In the genomic region with DNA sequence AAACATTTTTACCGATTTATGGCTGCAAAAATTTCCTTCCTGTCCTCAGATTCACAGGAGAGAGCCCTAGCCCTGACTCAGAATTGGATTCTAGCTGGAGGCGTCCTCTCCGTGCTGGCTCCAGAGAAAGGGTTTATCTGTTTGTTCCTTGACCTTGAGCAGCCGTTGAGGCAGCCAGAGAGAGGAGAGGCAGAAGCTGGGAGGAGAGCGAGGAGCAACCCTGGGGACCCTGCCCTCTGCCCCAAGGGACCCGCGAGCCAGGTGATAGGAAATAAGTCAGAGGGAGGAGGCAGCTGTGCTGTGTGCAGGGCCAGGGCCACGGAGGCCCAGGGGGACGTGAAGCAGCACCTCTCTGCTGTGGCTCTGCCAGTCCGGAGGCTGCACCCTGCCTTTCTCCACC, we compare ENCODE assay signal across 17 cellular contexts.
DNase-seq lines count a peak whose midpoint lies in the region; ATAC-seq and TF ChIP-seq lines count a peak whose summit lies in the region.
"Had no signal": no experiment of that assay in that cellular context is flagged by ENCODE, and none has a peak within 500 bp of the region (broad histone marks: within the 10 kb centered on the region; RNA-seq: fewer than 3 reads in every experiment).

No MANE protein-coding gene starts in this region.

- peaks cover 0 to 26% of the 10 kb centered on the region in 2 experiments; a peak in 1 of 4 replicates for H3K4me1 ChIP-seq in SK-N-SH (ENCODE audit: control insufficient read depth in 1 of 2, insufficient read depth in 2 of 2, low read depth in 1 of 2, low read length in 1 of 2)
- H3K4me1 ChIP-seq in adrenal gland (replicated peaks in 1 of 2) = peaks cover 16 to 17% of the 10 kb centered on the region in 2 donors
- peaks cover 0 to 17% (median 7%) of the 10 kb centered on the region in 6 donors for H3K4me1 ChIP-seq in spleen
- H3K4me1 ChIP-seq: left lung, psoas muscle had no signal

- no peaks in the 10 kb centered on the region for H3F3A ChIP-seq in SK-N-SH (replicated peaks; ENCODE audit: insufficient read depth)

- H3K36me3 ChIP-seq in SK-N-SH (replicated peaks in 1 of 2; ENCODE audit: control insufficient read depth in 1 of 2, insufficient read depth in 2 of 2, low read length in 1 of 2) (no peaks in the 10 kb centered on the region), adrenal gland (replicated peaks in 1 of 2) (no peaks in the 10 kb centered on the region), spleen (no peaks in the 10 kb centered on the region)
- H3K36me3 ChIP-seq: left lung had no signal

- DNase-seq in SK-N-SH (peak; percentile 25), adrenal gland (peak in 5 of 7 donors; percentile 45 to 73 (median 56)), left lobe of liver (ENCODE audit: low spot score) (no peak), spleen (peak; percentile 75), GM19240 (ENCODE audit: insufficient read length, low spot score) (no peak), NCI-H748 (lab: John Stamatoyannopoulos, UW; ENCODE audit: unreplicated experiment) (no peak)
- DNase-seq: 8988T; activated CD4-positive, alpha-beta T cell treated with anti-CD3 and anti-CD28 coated beads for 48 hours; activated effector memory CD4-positive, alpha-beta T cell treated with Interleukin-2 at 50 U/mL for 16 hours; foreskin fibroblast; naive thymus-derived CD8-positive, alpha-beta T cell; NCI-H1417 had no signal

- intact Hi-C loops in adrenal gland (cut with DNase I) (no loop called here), spleen (cut with DNase I; ENCODE audit: low total_unique reads) (no loop called here)

- CTCF ChIA-PET in SK-N-SH (lab: Yijun Ruan, JAX) = no interaction called here

- H2AFZ ChIP-seq in SK-N-SH (ENCODE audit: low read depth) = no peak overlapping the region

- H3K4me3 ChIP-seq in SK-N-SH (ENCODE audit: low read depth in 2 of 2, low read length in 1 of 2) (no peak overlapping the region), adrenal gland (no peak overlapping the region), spleen (no peak overlapping the region)
- H3K4me3 ChIP-seq: left lung, psoas muscle had no signal

- WGBS in SK-N-SH (ENCODE audit: low lambda C conversion rate) = 67% methylated on average over 7 of the region's 10 CpGs
- 11 to 22% (median 18%) methylated on average over 8 to 10 of the region's 10 CpGs for WGBS in adrenal gland, 4 donors
- 23 to 61% (median 48%) methylated on average over 10 of the region's 10 CpGs for WGBS in spleen, 5 donors

- H3K79me2 ChIP-seq in SK-N-SH (ENCODE audit: insufficient read depth) = no peaks in the 10 kb centered on the region

- POLR2A ChIA-PET in SK-N-SH (lab: Yijun Ruan, JAX) = no interaction called here

- TF ChIP-seq RAD21 in SK-N-SH (IDR thresholded peaks at IDR 0.05; ENCODE audit: low read length) = no peak

- H3K9me2 ChIP-seq in SK-N-SH = no peaks in the 10 kb centered on the region

- no peak for TF ChIP-seq POLR2A in adrenal gland (IDR thresholded peaks at IDR 0.05)
- no peak for TF ChIP-seq POLR2A in spleen (IDR thresholded peaks at IDR 0.05)

- no peak overlapping the region for H3K9ac ChIP-seq in SK-N-SH
- H3K9ac ChIP-seq: KMS-11 had no signal

- no peak overlapping the region for H3K4me2 ChIP-seq in SK-N-SH
- H3K4me2 ChIP-seq: KMS-11 had no signal

- H3K9me3 ChIP-seq in SK-N-SH (no peaks in the 10 kb centered on the region), adrenal gland (replicated peaks in 1 of 3) (no peaks in the 10 kb centered on the region), spleen (no peaks in the 10 kb centered on the region)
- H3K9me3 ChIP-seq: left lung, psoas muscle had no signal

- H3K27me3 ChIP-seq in SK-N-SH (ENCODE audit: insufficient read depth) (no peaks in the 10 kb centered on the region), adrenal gland (no peaks in the 10 kb centered on the region), spleen (replicated peaks in 1 of 7) (peaks cover 0 to under 1% (median 0%) of the 10 kb centered on the region in 7 donors)
- H3K27me3 ChIP-seq: left lung had no signal

- TF ChIP-seq EP300 in SK-N-SH (IDR thresholded peaks at IDR 0.05; ENCODE audit: borderline replicate concordance in 1 of 2, low read depth in 1 of 2, low read length in 1 of 2) = no peak

- H3K27ac ChIP-seq in SK-N-SH (ENCODE audit: low read depth in 2 of 2, low read length in 1 of 2) = no peak overlapping the region
- peak overlapping the region in 4 of 5 donors; percentile 48 to 66 (median 62) for H3K27ac ChIP-seq in adrenal gland
- H3K27ac ChIP-seq in spleen = peak overlapping the region in 1 of 8 donors; percentile 36
- H3K27ac ChIP-seq: KMS-11, left lung, psoas muscle had no signal

- no peaks in the 10 kb centered on the region for H4K20me1 ChIP-seq in SK-N-SH (ENCODE audit: insufficient read depth)

- no peak for ATAC-seq in SK-N-SH treated with all-trans-retinoic acid at 6 μM for 48 hours
- peak; percentile 52 for ATAC-seq in left lobe of liver
- no peak for ATAC-seq in GM19452 (IDR thresholded peaks at IDR 0.05; ENCODE audit: unreplicated experiment)
- ATAC-seq: left lung; naive thymus-derived CD8-positive, alpha-beta T cell; psoas muscle had no signal

- TF ChIP-seq CTCF in SK-N-SH (IDR thresholded peaks at IDR 0.05) = no peak
- TF ChIP-seq CTCF in adrenal gland (IDR thresholded peaks at IDR 0.05) = no peak
- no peak for TF ChIP-seq CTCF in spleen (IDR thresholded peaks at IDR 0.05 in 8 of 11, conservative IDR thresholded peaks at IDR 0.05 in 3 of 11)

TF ChIP-seq in SK-N-SH, 30 proteins besides CTCF, POLR2A, EP300 and RAD21 (continues in another document):
- TF ChIP-seq, protein P1, sequence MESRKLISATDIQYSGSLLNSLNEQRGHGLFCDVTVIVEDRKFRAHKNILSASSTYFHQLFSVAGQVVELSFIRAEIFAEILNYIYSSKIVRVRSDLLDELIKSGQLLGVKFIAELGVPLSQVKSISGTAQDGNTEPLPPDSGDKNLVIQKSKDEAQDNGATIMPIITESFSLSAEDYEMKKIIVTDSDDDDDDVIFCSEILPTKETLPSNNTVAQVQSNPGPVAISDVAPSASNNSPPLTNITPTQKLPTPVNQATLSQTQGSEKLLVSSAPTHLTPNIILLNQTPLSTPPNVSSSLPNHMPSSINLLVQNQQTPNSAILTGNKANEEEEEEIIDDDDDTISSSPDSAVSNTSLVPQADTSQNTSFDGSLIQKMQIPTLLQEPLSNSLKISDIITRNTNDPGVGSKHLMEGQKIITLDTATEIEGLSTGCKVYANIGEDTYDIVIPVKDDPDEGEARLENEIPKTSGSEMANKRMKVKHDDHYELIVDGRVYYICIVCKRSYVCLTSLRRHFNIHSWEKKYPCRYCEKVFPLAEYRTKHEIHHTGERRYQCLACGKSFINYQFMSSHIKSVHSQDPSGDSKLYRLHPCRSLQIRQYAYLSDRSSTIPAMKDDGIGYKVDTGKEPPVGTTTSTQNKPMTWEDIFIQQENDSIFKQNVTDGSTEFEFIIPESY (IDR thresholded peaks at IDR 0.05; ENCODE audit: borderline replicate concordance, low read depth) = no peak
- TF ChIP-seq MEF2A (IDR thresholded peaks at IDR 0.05; ENCODE audit: borderline replicate concordance, low read depth) (no peak), RFX5 (IDR thresholded peaks at IDR 0.05; ENCODE audit: low read length) (no peak), FOSL2 (IDR thresholded peaks at IDR 0.05; ENCODE audit: borderline replicate concordance, low read depth) (no peak), JUND (IDR thresholded peaks at IDR 0.05) (no peak), POLR2AphosphoS5 (IDR thresholded peaks at IDR 0.05; ENCODE audit: low read depth, low read length) (no peak), SIN3A (IDR thresholded peaks at IDR 0.05; ENCODE audit: borderline replicate concordance, low read depth, low read length) (no peak)
- TF ChIP-seq, protein P2, sequence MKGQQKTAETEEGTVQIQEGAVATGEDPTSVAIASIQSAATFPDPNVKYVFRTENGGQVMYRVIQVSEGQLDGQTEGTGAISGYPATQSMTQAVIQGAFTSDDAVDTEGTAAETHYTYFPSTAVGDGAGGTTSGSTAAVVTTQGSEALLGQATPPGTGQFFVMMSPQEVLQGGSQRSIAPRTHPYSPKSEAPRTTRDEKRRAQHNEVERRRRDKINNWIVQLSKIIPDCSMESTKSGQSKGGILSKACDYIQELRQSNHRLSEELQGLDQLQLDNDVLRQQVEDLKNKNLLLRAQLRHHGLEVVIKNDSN (IDR thresholded peaks at IDR 0.05; ENCODE audit: borderline replicate concordance, low read depth) = no peak

TF ChIP-seq in SK-N-SH treated with all-trans-retinoic acid at 6 μM for 48 hours, 23 proteins besides CTCF, POLR2A, EP300 and RAD21:
- TF ChIP-seq TCF4 (CRISPR knock-in tag; IDR thresholded peaks at IDR 0.05; ENCODE audit: borderline replicate concordance) = no peak
- no peak for TF ChIP-seq SNAI2 (CRISPR knock-in tag; IDR thresholded peaks at IDR 0.05)

Comparison
In these comparisons a context has a peak if more than half of its experiments do, and no peak if none do; other contexts are left out.
1. DNase-seq: peak in SK-N-SH (single experiment), adrenal gland (5 of 7) and spleen (single experiment); none in left lobe of liver (single experiment), GM19240 (single experiment) and NCI-H748 (single experiment).
2. H3K27ac ChIP-seq: peak in adrenal gland (4 of 5); none in SK-N-SH (0 of 2).